In the genomic region with DNA sequence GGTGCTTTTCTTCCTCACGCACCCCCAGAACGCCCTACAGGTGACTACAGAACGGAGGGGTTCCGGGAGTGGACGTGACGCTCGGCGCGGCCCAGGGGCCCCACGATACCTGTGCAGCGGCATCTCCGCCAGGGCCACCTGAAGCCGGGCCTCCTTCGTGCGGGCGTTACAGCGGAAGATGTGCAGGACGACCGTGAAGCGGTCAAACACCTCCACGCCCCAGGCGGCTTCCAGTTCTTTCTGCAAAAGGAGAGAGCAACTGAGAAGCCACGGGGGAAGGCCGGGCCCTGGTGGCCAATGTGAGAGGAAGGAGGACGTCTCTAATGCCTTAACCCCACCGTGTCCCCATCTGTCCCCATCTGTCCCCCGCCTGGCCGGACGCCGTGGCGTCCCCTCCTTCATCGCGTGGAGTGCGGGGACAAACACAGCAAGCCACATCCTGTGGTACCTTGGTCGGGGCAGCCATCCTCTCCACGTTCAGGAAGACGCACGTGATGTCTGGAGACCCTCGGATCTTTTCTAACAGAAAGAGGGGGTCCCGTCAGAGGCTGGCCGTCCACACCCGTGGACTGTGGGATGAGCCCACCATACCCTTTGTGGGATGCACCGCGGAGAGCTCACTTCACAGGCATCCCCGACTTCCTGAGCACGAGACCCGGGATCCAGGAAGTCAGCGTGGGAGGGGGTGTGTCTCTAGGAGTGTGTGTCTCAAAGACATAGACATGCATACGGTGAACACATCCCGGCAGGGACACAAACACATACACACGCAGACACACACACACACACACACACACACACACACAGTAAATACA, we compare ENCODE assay signal across 1 cellular context.
TF ChIP-seq lines count a peak whose summit lies in the region.

No MANE protein-coding gene starts in this region.

TF ChIP-seq in endothelial cell of umbilical vein, 7 proteins besides CTCF, POLR2A, EP300 and RAD21:
- no peak for TF ChIP-seq EZH2 (IDR thresholded peaks at IDR 0.05; ENCODE audit: borderline replicate concordance, low read depth, low read length, severe bottlenecking)
- TF ChIP-seq GATA2 (IDR thresholded peaks at IDR 0.05; ENCODE audit: insufficient read depth, insufficient read length, low read depth, low read length) = no peak
- no peak for TF ChIP-seq POLR2AphosphoS5 (IDR thresholded peaks at IDR 0.05; ENCODE audit: insufficient read depth, low read depth, low read length)
- TF ChIP-seq MYC (IDR thresholded peaks at IDR 0.05; ENCODE audit: low read depth, low read length) = no peak
- no peak for TF ChIP-seq FOS (IDR thresholded peaks at IDR 0.05; ENCODE audit: borderline replicate concordance, insufficient read depth, low read length)
- TF ChIP-seq, protein P1, sequence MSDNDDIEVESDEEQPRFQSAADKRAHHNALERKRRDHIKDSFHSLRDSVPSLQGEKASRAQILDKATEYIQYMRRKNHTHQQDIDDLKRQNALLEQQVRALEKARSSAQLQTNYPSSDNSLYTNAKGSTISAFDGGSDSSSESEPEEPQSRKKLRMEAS (IDR thresholded peaks at IDR 0.05; ENCODE audit: insufficient read depth, insufficient read length) = no peak
- no peak for TF ChIP-seq JUN (IDR thresholded peaks at IDR 0.05; ENCODE audit: borderline replicate concordance, insufficient read depth, insufficient read length, low read depth)
